In genomic region chr13:29362849-29363604, GRCh38 we compare ENCODE assay signal across 9 cellular contexts.
A peak's percentile ranks its signal among the peaks of the same experiment; 100 is the strongest.
DNase-seq lines count a peak whose midpoint lies in the region; ATAC-seq, FAIRE-seq and TF ChIP-seq lines count a peak whose summit lies in the region.
"Had no signal": no experiment of that assay in that cellular context is flagged by ENCODE, and none has a peak within 500 bp of the region (broad histone marks: within the 10 kb centered on the region; RNA-seq: fewer than 3 reads in every experiment).

No MANE protein-coding gene starts in this region.

- CTCF ChIA-PET in CD8-positive, alpha-beta memory T cell (lab: Charles Lee) = interaction anchor here (1.0 kb wide), 1 partner anchor 10 kb away, joined by 3 read pairs; no protein-coding TSS in a partner anchor

- peak overlapping the region in 4 of 7 donors; percentile 8 to 71 (median 24) for H3K4me3 Mint-ChIP-seq in CD8-positive, alpha-beta memory T cell

- FAIRE-seq in pancreas (lab: Jason Lieb, UNC) = peak; percentile 71
- FAIRE-seq: TTC549 had no signal

- intact Hi-C loops in pancreas (cut with DNase I) = loop anchor here in 1 of 3 donors (10.0 kb wide), 1 partner anchor 548 kb away; no protein-coding TSS in a partner anchor

- peaks cover 4 to 7% (median 5%) of the 10 kb centered on the region in 3 donors for H3K4me1 Mint-ChIP-seq in CD8-positive, alpha-beta memory T cell

- no peak for TF ChIP-seq EP300 in gastroesophageal sphincter (IDR thresholded peaks at IDR 0.05)

- no peaks in the 10 kb centered on the region for H3K36me3 ChIP-seq in CD8-positive, alpha-beta memory T cell (ENCODE audit: insufficient read depth, low read length)
- no peaks in the 10 kb centered on the region for H3K36me3 ChIP-seq in gastroesophageal sphincter
- H3K36me3 ChIP-seq in pancreas = no peaks in the 10 kb centered on the region

- peak in 3 of 5 donors; percentile 8 to 13 (median 8) for DNase-seq in CD8-positive, alpha-beta memory T cell
- DNase-seq in NCI-H774 (lab: John Stamatoyannopoulos, UW) = peak; percentile 3
- DNase-seq in activated T-cell treated with anti-CD3 and anti-CD28 coated beads, Interleukin-2, amount 50 U/mL, for 48 hours = peak; percentile 36 to 49
- peak in 3 of 6 donors; percentile 15 to 41 (median 31) for DNase-seq in pancreas

- POLR2A ChIA-PET in CD8-positive, alpha-beta memory T cell (lab: Charles Lee) = no interaction called here

- H3K27me3 Mint-ChIP-seq in CD8-positive, alpha-beta memory T cell = peaks cover 13 to 14% of the 10 kb centered on the region in 2 donors

- H3K27ac Mint-ChIP-seq in CD8-positive, alpha-beta memory T cell = no peak overlapping the region

- ATAC-seq in GM18868 (IDR thresholded peaks at IDR 0.05; ENCODE audit: unreplicated experiment) (peak; percentile 96), HG03280 (IDR thresholded peaks at IDR 0.05; ENCODE audit: unreplicated experiment) (peak; percentile 89), gastroesophageal sphincter (peak; percentile 86), pancreas (peak; percentile 69 to 95 (median 94)), HG02840 (IDR thresholded peaks at IDR 0.05; ENCODE audit: low FRiP score, unreplicated experiment) (no peak)

- H3K9me3 ChIP-seq in CD8-positive, alpha-beta memory T cell (ENCODE audit: low read length) = no peaks in the 10 kb centered on the region
- H3K9me3 ChIP-seq in gastroesophageal sphincter = no peaks in the 10 kb centered on the region
- no peaks in the 10 kb centered on the region for H3K9me3 ChIP-seq in pancreas

- TF ChIP-seq POLR2A in gastroesophageal sphincter (IDR thresholded peaks at IDR 0.05) = no peak

- 4 to 6% methylated on average over 3 to 6 of the region's 6 CpGs for WGBS in gastroesophageal sphincter (ENCODE audit: low coverage in 1 of 2), 2 donors
- 7 to 10% methylated on average over 6 of the region's 6 CpGs for WGBS in pancreas, 2 donors

- no peaks in the 10 kb centered on the region for H3K36me3 Mint-ChIP-seq in CD8-positive, alpha-beta memory T cell

- H3K27me3 ChIP-seq in CD8-positive, alpha-beta memory T cell (ENCODE audit: insufficient read depth, low read length, poor library complexity, severe bottlenecking) = peaks cover 3% of the 10 kb centered on the region
- H3K27me3 ChIP-seq in gastroesophageal sphincter (no peaks in the 10 kb centered on the region), pancreas (no peaks in the 10 kb centered on the region)

- H3K27ac ChIP-seq in CD8-positive, alpha-beta memory T cell (ENCODE audit: low read depth, low read length) = no peak overlapping the region
- H3K27ac ChIP-seq in gastroesophageal sphincter (no peak overlapping the region), pancreas (no peak overlapping the region)

- peak; percentile 79 to 88 (median 84) for TF ChIP-seq CTCF in gastroesophageal sphincter (IDR thresholded peaks at IDR 0.05)
- peak; percentile 71 to 90 (median 87) for TF ChIP-seq CTCF in pancreas (IDR thresholded peaks at IDR 0.05)

- no peak overlapping the region for H3K4me3 ChIP-seq in CD8-positive, alpha-beta memory T cell (ENCODE audit: low read length)
- H3K4me3 ChIP-seq in gastroesophageal sphincter = no peak overlapping the region
- H3K4me3 ChIP-seq in pancreas = no peak overlapping the region

- H3K4me1 ChIP-seq in CD8-positive, alpha-beta memory T cell (ENCODE audit: insufficient read depth, low read length) = peaks cover 4% of the 10 kb centered on the region
- H3K4me1 ChIP-seq in gastroesophageal sphincter (no peaks in the 10 kb centered on the region), pancreas (no peaks in the 10 kb centered on the region)

- H3K9me3 Mint-ChIP-seq in CD8-positive, alpha-beta memory T cell = no peaks in the 10 kb centered on the region
